Comparison of ENCODE assay signal across 1 cellular context in genomic region chr1:59776960-59777852, GRCh38.
TF ChIP-seq lines count a peak whose summit lies in the region.

No MANE protein-coding gene starts in this region.

TF ChIP-seq in SK-N-SH, 30 proteins besides CTCF, POLR2A, EP300 and RAD21 (continued from another document):
- TF ChIP-seq MEF2A (IDR thresholded peaks at IDR 0.05; ENCODE audit: borderline replicate concordance, low read depth) (no peak), FOXJ3 (CRISPR knock-in tag; IDR thresholded peaks at IDR 0.05) (no peak), POLR2AphosphoS5 (IDR thresholded peaks at IDR 0.05; ENCODE audit: low read depth, low read length) (no peak), FOXM1 (IDR thresholded peaks at IDR 0.05; ENCODE audit: low read depth) (no peak)
